1 cellular context compared by ENCODE assay signal in genomic region chr2:183125659-183126341, GRCh38.
A peak's percentile ranks its signal among the peaks of the same experiment; 100 is the strongest.
TF ChIP-seq lines count a peak whose summit lies in the region.

No MANE protein-coding gene starts in this region.

TF ChIP-seq in GM12878, 131 proteins besides CTCF, POLR2A, EP300 and RAD21 (continued from another document):
- TF ChIP-seq EED (IDR thresholded peaks at IDR 0.05; ENCODE audit: low read depth): no peak
- TF ChIP-seq RUNX3 (IDR thresholded peaks at IDR 0.05; ENCODE audit: low read length): no peak
- no peak for TF ChIP-seq PRDM15 (CRISPR knock-in tag; IDR thresholded peaks at IDR 0.05)
- TF ChIP-seq STAT1 (conservative IDR thresholded peaks at IDR 0.05): no peak
- TF ChIP-seq ZBTB11 (CRISPR knock-in tag; IDR thresholded peaks at IDR 0.05): no peak
- no peak for TF ChIP-seq KDM1A (IDR thresholded peaks at IDR 0.05; ENCODE audit: borderline replicate concordance)
- TF ChIP-seq HDGF (IDR thresholded peaks at IDR 0.05): no peak
- TF ChIP-seq MLLT1 (IDR thresholded peaks at IDR 0.05): peak; percentile 56; the same call in 1 of the 2 replicates
- TF ChIP-seq SREBF1 (IDR thresholded peaks at IDR 0.05; ENCODE audit: low read length): no peak
- TF ChIP-seq NBN (IDR thresholded peaks at IDR 0.05): no peak
- TF ChIP-seq SP1 (IDR thresholded peaks at IDR 0.05; ENCODE audit: low read depth, low read length): no peak
- no peak for TF ChIP-seq SIN3A (IDR thresholded peaks at IDR 0.05; ENCODE audit: low read depth, low read length)
- 0 out of 2 replicates have a peak, but pooled peaks have one; percentile 26 for TF ChIP-seq IKZF1 (conservative IDR thresholded peaks at IDR 0.05)
- no peak for TF ChIP-seq ZNF622 (IDR thresholded peaks at IDR 0.05)
- TF ChIP-seq PML (IDR thresholded peaks at IDR 0.05; ENCODE audit: low read length): no peak
- no peak for TF ChIP-seq RBBP5 (conservative IDR thresholded peaks at IDR 0.05)
- no peak for TF ChIP-seq ZBED1 (IDR thresholded peaks at IDR 0.05; ENCODE audit: borderline replicate concordance)
- TF ChIP-seq USF2 (IDR thresholded peaks at IDR 0.05; ENCODE audit: borderline replicate concordance, low read depth, low read length): no peak
- no peak for TF ChIP-seq MYC (IDR thresholded peaks at IDR 0.05; ENCODE audit: insufficient read depth, insufficient read length, insufficient replicate concordance, low read length, severe bottlenecking)
- TF ChIP-seq SPI1 (IDR thresholded peaks at IDR 0.05; ENCODE audit: borderline replicate concordance, insufficient read depth, low read depth, low read length): peak; percentile 25; the same call in 1 of the 2 replicates
- no peak for TF ChIP-seq ZNF207 (IDR thresholded peaks at IDR 0.05; ENCODE audit: borderline replicate concordance)
- no peak for TF ChIP-seq ZBTB33 (IDR thresholded peaks at IDR 0.05)
- no peak for TF ChIP-seq IRF3 (IDR thresholded peaks at IDR 0.05)
- TF ChIP-seq IKZF2 (IDR thresholded peaks at IDR 0.05): peak in 1 of 2 experiments; percentile 41; a peak in 1 of 4 replicates
